Comparison of ENCODE assay signal across 1 cellular context in genomic region chr14:23533652-23534435, GRCh38.
TF ChIP-seq lines count a peak whose summit lies in the region.

No MANE protein-coding gene starts in this region.

TF ChIP-seq in H1, 55 proteins besides CTCF, POLR2A, EP300 and RAD21:
- no peak for TF ChIP-seq GABPA (IDR thresholded peaks at IDR 0.05; ENCODE audit: borderline replicate concordance, insufficient read depth, low read length)
- TF ChIP-seq GTF2F1 (IDR thresholded peaks at IDR 0.05; ENCODE audit: borderline replicate concordance, low read depth, low read length), result no peak
- TF ChIP-seq SIN3A (conservative IDR thresholded peaks at IDR 0.05 in 1 of 2, IDR thresholded peaks at IDR 0.05 in 1 of 2; ENCODE audit: low read depth in 1 of 2, low read length in 2 of 2), result no peak
- TF ChIP-seq CBX8 (IDR thresholded peaks at IDR 0.05; ENCODE audit: borderline replicate concordance, low read depth, low read length), result no peak
- no peak for TF ChIP-seq SP1 (IDR thresholded peaks at IDR 0.05; ENCODE audit: low read depth, low read length)
- no peak for TF ChIP-seq NANOG (IDR thresholded peaks at IDR 0.05; ENCODE audit: insufficient read depth, low read depth, low read length, poor library complexity, severe bottlenecking)
